ENCODE assay signal across 22 cellular contexts in genomic region chr2:191848771-191849726, GRCh38. TPM values are rescaled to one million over a fixed set of nuclear protein-coding genes. Genes with fewer than 3 reads are reported as not detected.
"Had no signal": no experiment of that assay in that cellular context is flagged by ENCODE, and none has a peak within 500 bp of the region (broad histone marks: within the 10 kb centered on the region; RNA-seq: fewer than 3 reads in every experiment).

No MANE protein-coding gene starts in this region.

- H3K36me3 ChIP-seq: esophagus squamous epithelium, gastroesophageal sphincter, neutrophil, pancreas, thoracic aorta had no signal

- DNase-seq: activated CD4-positive, alpha-beta memory T cell treated with anti-CD3 and anti-CD28 coated beads, Interleukin-2, amount 10 ng/mL, durations not matched to agents 7 days and 5 days; activated CD4-positive, alpha-beta T cell treated with anti-CD3 and anti-CD28 coated beads, Interleukin-2, amount 10 ng/mL, durations not matched to agents 24 days and 14 days; activated effector memory CD4-positive, alpha-beta T cell treated with Interleukin-2 at 50 U/mL for 16 hours; activated naive CD4-positive, alpha-beta T cell treated with anti-CD3 and anti-CD28 coated beads for 36 hours; activated naive CD8-positive, alpha-beta T cell treated with anti-CD3 and anti-CD28 coated beads, Interleukin-2, amount 10 ng/mL, durations not matched to agents 7 days and 5 days; activated T-cell treated with anti-CD3 and anti-CD28 coated beads, Interleukin-2, amount 50 U/mL, for 72 hours; amniotic stem cell; cerebellar nuclear complex; esophagus squamous epithelium; kidney; pancreas; stimulated activated CD4-positive, alpha-beta T cell treated with anti-CD3 and anti-CD28 coated beads, Interleukin-15, amount 100 ng/mL, for 24 hours; T-cell had no signal

- ATAC-seq: activated CD4-positive, CD25-positive, alpha-beta regulatory T cell treated with anti-CD3 and anti-CD28 coated beads, Interleukin-2, amount 50 U/mL, for 24 hours; activated T-cell treated with anti-CD3 and anti-CD28 coated beads, Interleukin-2, amount 50 U/mL, for 72 hours; gastroesophageal sphincter; pancreas; sciatic nerve; stimulated activated memory B cell treated with anti-CD40 and anti-IgM and Interleukin-4, amounts not matched to agents 10 μg/mL and 1 μg/mL and 100 μg/mL, for 72 hours; T-cell had no signal

- H3K4me3 ChIP-seq: coronary artery, esophagus squamous epithelium, gastroesophageal sphincter, pancreas, smooth muscle cell, thoracic aorta had no signal

- H3K9me3 ChIP-seq: esophagus squamous epithelium, gastroesophageal sphincter, neutrophil, pancreas, thoracic aorta had no signal

- H3K27ac ChIP-seq: neutrophil, pancreas, thoracic aorta, VCaP had no signal

- H3K27me3 ChIP-seq: esophagus squamous epithelium, gastroesophageal sphincter, pancreas had no signal

RNA-seq across cellular contexts. Expression of gene CAVIN2, which starts 2.2 kb away (rescaled TPM):
- total RNA-seq: activated CD4-positive, alpha-beta memory T cell treated with anti-CD3 and anti-CD28 coated beads, Interleukin-2, amount 10 ng/mL, durations not matched to agents 7 days and 5 days; activated CD4-positive, alpha-beta T cell treated with anti-CD3 and anti-CD28 coated beads, Interleukin-2, amount 10 ng/mL, durations not matched to agents 24 days and 14 days; activated naive CD4-positive, alpha-beta T cell treated with anti-CD3 and anti-CD28 coated beads for 36 hours; activated naive CD8-positive, alpha-beta T cell treated with anti-CD3 and anti-CD28 coated beads, Interleukin-2, amount 10 ng/mL, durations not matched to agents 7 days and 5 days; activated T-cell treated with anti-CD3 and anti-CD28 coated beads, Interleukin-2, amount 50 U/mL, for 72 hours had no signal
- polyA plus RNA-seq: smooth muscle cell had no signal
